In the genomic region with DNA sequence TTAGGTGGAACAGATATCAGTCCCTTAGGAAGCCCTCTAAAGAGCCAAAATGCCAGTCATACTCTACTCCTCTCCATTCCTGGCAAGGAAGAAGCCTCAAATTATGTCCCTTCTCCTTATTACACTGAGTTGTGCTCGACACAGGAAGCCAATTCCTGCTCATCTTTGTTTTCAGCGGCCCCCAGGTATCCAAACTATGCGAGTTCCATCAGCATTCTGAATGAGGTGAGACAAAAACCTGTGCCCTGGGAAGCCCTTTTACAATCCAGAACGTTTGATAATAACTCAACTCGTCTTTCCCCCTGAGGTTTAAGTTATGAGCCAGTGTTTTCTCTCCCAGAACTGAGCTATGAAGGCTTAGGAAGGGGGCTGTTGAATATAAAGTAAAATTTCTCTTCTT, we compare ENCODE assay signal across 17 cellular contexts.
"Had no signal": no experiment of that assay in that cellular context is flagged by ENCODE, and none has a peak within 500 bp of the region (broad histone marks: within the 10 kb centered on the region; RNA-seq: fewer than 3 reads in every experiment).

No MANE protein-coding gene starts in this region.

- DNase-seq: activated B cell treated with CpG ODN at 0.5 μM for 24 hours; activated CD4-positive, alpha-beta memory T cell treated with anti-CD3 and anti-CD28 coated beads for 36 hours; activated CD4-positive, alpha-beta T cell treated with anti-CD3 and anti-CD28 coated beads for 4 hours; activated gamma-delta T cell treated with Interleukin-2 at 50 U/mL for 16 hours; activated T-cell treated with anti-CD3 and anti-CD28 coated beads for 4 hours; adrenal gland; erythroblast; foreskin melanocyte; hypothalamus; lower lobe of right lung; stimulated activated naive CD8-positive, alpha-beta T cell treated with anti-CD3 and anti-CD28 coated beads, Interleukin-15, Interleukin-2, amounts not matched to agents 100 U/mL and 50 U/mL, for 24 hours; substantia nigra; tibial artery had no signal

- H3K4me1 ChIP-seq: adrenal gland, breast epithelium, lower lobe of right lung, tibial artery had no signal

- H3K36me3 ChIP-seq: adrenal gland, breast epithelium, lower lobe of right lung, tibial artery had no signal

- H3K9me3 ChIP-seq: adrenal gland, breast epithelium, lower lobe of right lung, tibial artery had no signal

- ATAC-seq: activated naive CD4-positive, alpha-beta T cell treated with anti-CD3 and anti-CD28 coated beads, Interleukin-2, amount 50 U/mL, for 72 hours; lower lobe of right lung; natural killer cell treated with Interleukin-12 subunit alpha and Interleukin-12 subunit beta and Interleukin-15 and Interleukin-18, amount 100 ng/mL, for 72 hours; stimulated activated naive CD8-positive, alpha-beta T cell treated with anti-CD3 and anti-CD28 coated beads, Interleukin-15, Interleukin-2, amounts not matched to agents 100 U/mL and 50 U/mL, for 24 hours had no signal

- H3K27ac ChIP-seq: adrenal gland, breast epithelium, coronary artery, lower lobe of right lung, tibial artery had no signal

- H3K27me3 ChIP-seq: adrenal gland, breast epithelium, tibial artery had no signal

- H3K4me3 ChIP-seq: adrenal gland, breast epithelium, coronary artery, lower lobe of right lung, tibial artery had no signal
